ENCODE assay signal across 1 cellular context in the genomic region with DNA sequence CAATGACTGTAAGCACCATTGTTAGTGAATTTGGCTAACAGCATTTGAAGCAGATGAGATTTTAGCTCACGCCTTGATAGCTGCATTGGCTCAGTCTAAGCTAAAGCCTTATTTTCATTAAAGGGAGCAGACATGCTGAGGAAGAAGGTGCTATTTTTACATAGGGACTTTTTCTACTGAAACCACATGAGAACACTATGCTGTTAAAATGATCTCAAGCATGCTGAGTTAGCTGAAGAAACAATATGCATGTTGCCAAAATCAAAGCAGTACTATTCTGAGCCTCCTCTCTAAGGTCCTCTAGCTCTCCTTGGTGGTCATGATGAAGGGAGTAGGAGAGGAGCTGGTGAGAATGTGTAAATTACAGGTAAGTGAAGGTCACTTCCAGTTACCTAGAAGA.
TF ChIP-seq lines count a peak whose summit lies in the region.

No MANE protein-coding gene starts in this region.

TF ChIP-seq in GM12878, 131 proteins besides CTCF, POLR2A, EP300 and RAD21 (continued from another document and continues in another):
- peak; percentile 25; the same call in 1 of the 2 replicates for TF ChIP-seq MXI1 (IDR thresholded peaks at IDR 0.05; ENCODE audit: low read depth, low read length)
- no peak for TF ChIP-seq JUND (IDR thresholded peaks at IDR 0.05; ENCODE audit: low read depth, low read length)
- TF ChIP-seq MYC (IDR thresholded peaks at IDR 0.05; ENCODE audit: insufficient read depth, insufficient read length, insufficient replicate concordance, low read length, severe bottlenecking): no peak
- TF ChIP-seq TCF7 (IDR thresholded peaks at IDR 0.05; ENCODE audit: borderline replicate concordance): peak; percentile 67
- TF ChIP-seq, protein P1, sequence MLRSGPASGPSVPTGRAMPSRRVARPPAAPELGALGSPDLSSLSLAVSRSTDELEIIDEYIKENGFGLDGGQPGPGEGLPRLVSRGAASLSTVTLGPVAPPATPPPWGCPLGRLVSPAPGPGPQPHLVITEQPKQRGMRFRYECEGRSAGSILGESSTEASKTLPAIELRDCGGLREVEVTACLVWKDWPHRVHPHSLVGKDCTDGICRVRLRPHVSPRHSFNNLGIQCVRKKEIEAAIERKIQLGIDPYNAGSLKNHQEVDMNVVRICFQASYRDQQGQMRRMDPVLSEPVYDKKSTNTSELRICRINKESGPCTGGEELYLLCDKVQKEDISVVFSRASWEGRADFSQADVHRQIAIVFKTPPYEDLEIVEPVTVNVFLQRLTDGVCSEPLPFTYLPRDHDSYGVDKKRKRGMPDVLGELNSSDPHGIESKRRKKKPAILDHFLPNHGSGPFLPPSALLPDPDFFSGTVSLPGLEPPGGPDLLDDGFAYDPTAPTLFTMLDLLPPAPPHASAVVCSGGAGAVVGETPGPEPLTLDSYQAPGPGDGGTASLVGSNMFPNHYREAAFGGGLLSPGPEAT (IDR thresholded peaks at IDR 0.05; ENCODE audit: low read depth): peak; percentile 82
- TF ChIP-seq, protein P2, sequence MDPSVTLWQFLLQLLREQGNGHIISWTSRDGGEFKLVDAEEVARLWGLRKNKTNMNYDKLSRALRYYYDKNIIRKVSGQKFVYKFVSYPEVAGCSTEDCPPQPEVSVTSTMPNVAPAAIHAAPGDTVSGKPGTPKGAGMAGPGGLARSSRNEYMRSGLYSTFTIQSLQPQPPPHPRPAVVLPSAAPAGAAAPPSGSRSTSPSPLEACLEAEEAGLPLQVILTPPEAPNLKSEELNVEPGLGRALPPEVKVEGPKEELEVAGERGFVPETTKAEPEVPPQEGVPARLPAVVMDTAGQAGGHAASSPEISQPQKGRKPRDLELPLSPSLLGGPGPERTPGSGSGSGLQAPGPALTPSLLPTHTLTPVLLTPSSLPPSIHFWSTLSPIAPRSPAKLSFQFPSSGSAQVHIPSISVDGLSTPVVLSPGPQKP (IDR thresholded peaks at IDR 0.05; ENCODE audit: low read depth, low read length): no peak
- TF ChIP-seq IKZF1 (conservative IDR thresholded peaks at IDR 0.05): peak; percentile 55
- peak; percentile 89 for TF ChIP-seq RUNX3 (IDR thresholded peaks at IDR 0.05; ENCODE audit: low read length)
- no peak for TF ChIP-seq RFX5 (IDR thresholded peaks at IDR 0.05; ENCODE audit: low read depth, low read length)
- peak; percentile 78 for TF ChIP-seq ATF7 (IDR thresholded peaks at IDR 0.05; ENCODE audit: low read depth)
- no peak for TF ChIP-seq E2F8 (IDR thresholded peaks at IDR 0.05; ENCODE audit: low read depth, partially characterized antibody)
- TF ChIP-seq POLR2AphosphoS2 (IDR thresholded peaks at IDR 0.05; ENCODE audit: low read depth, low read length): no peak
- TF ChIP-seq, protein P3, sequence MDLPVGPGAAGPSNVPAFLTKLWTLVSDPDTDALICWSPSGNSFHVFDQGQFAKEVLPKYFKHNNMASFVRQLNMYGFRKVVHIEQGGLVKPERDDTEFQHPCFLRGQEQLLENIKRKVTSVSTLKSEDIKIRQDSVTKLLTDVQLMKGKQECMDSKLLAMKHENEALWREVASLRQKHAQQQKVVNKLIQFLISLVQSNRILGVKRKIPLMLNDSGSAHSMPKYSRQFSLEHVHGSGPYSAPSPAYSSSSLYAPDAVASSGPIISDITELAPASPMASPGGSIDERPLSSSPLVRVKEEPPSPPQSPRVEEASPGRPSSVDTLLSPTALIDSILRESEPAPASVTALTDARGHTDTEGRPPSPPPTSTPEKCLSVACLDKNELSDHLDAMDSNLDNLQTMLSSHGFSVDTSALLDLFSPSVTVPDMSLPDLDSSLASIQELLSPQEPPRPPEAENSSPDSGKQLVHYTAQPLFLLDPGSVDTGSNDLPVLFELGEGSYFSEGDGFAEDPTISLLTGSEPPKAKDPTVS (IDR thresholded peaks at IDR 0.05; ENCODE audit: low read depth, low read length): no peak
- no peak for TF ChIP-seq ZNF207 (IDR thresholded peaks at IDR 0.05; ENCODE audit: borderline replicate concordance)
- TF ChIP-seq BACH1 (IDR thresholded peaks at IDR 0.05; ENCODE audit: borderline replicate concordance): no peak
- no peak for TF ChIP-seq IRF4 (IDR thresholded peaks at IDR 0.05; ENCODE audit: low read depth, low read length)
- TF ChIP-seq CREB1 (IDR thresholded peaks at IDR 0.05; ENCODE audit: low read depth): 0 out of 2 replicates have a peak, but pooled peaks have one; percentile 7
- TF ChIP-seq DPF2 (IDR thresholded peaks at IDR 0.05): peak; percentile 26; the same call in 1 of the 2 replicates
- peak; percentile 65 for TF ChIP-seq FOXM1 (IDR thresholded peaks at IDR 0.05; ENCODE audit: low read depth, low read length)
- TF ChIP-seq IKZF2 (IDR thresholded peaks at IDR 0.05): peak in 1 of 2 experiments; percentile 33; a peak in 1 of 4 replicates
- 0 out of 2 replicates have a peak, but pooled peaks have one; percentile 26 for TF ChIP-seq MTA2 (IDR thresholded peaks at IDR 0.05; ENCODE audit: low read depth)
- no peak for TF ChIP-seq BCL11A (IDR thresholded peaks at IDR 0.05; ENCODE audit: low read depth, low read length)
- TF ChIP-seq SUPT20H (IDR thresholded peaks at IDR 0.05; ENCODE audit: borderline replicate concordance, control insufficient read depth, low read depth, low read length): no peak
- TF ChIP-seq NFIC (IDR thresholded peaks at IDR 0.05; ENCODE audit: low read depth, low read length): peak; percentile 80; the same call in 1 of the 2 replicates
- TF ChIP-seq NKRF (conservative IDR thresholded peaks at IDR 0.05): no peak
- peak; percentile 90 for TF ChIP-seq MEF2B (IDR thresholded peaks at IDR 0.05; ENCODE audit: partially characterized antibody, poor library complexity, severe bottlenecking)
- no peak for TF ChIP-seq SREBF2 (IDR thresholded peaks at IDR 0.05; ENCODE audit: low read length)
- TF ChIP-seq SIN3A (IDR thresholded peaks at IDR 0.05; ENCODE audit: low read depth, low read length): no peak
- TF ChIP-seq ZNF274 (IDR thresholded peaks at IDR 0.05; ENCODE audit: insufficient read depth, insufficient read length): no peak
- no peak for TF ChIP-seq TCF3 (IDR thresholded peaks at IDR 0.05; ENCODE audit: borderline replicate concordance, insufficient read depth, low read depth, low read length)
- no peak for TF ChIP-seq YBX1 (IDR thresholded peaks at IDR 0.05)
- TF ChIP-seq TAF1 (IDR thresholded peaks at IDR 0.05; ENCODE audit: borderline replicate concordance, low read depth, low read length): no peak
- TF ChIP-seq, protein P4, sequence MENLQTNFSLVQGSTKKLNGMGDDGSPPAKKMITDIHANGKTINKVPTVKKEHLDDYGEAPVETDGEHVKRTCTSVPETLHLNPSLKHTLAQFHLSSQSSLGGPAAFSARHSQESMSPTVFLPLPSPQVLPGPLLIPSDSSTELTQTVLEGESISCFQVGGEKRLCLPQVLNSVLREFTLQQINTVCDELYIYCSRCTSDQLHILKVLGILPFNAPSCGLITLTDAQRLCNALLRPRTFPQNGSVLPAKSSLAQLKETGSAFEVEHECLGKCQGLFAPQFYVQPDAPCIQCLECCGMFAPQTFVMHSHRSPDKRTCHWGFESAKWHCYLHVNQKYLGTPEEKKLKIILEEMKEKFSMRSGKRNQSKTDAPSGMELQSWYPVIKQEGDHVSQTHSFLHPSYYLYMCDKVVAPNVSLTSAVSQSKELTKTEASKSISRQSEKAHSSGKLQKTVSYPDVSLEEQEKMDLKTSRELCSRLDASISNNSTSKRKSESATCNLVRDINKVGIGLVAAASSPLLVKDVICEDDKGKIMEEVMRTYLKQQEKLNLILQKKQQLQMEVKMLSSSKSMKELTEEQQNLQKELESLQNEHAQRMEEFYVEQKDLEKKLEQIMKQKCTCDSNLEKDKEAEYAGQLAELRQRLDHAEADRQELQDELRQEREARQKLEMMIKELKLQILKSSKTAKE (IDR thresholded peaks at IDR 0.05; ENCODE audit: low read depth, poor library complexity, severe bottlenecking): peak; percentile 64
- TF ChIP-seq POU2F2 (IDR thresholded peaks at IDR 0.05; ENCODE audit: borderline replicate concordance, low read depth, low read length): peak; percentile 89; the same call in 2 of the 3 replicates
- TF ChIP-seq CHD2 (IDR thresholded peaks at IDR 0.05; ENCODE audit: borderline replicate concordance, low read depth, low read length): peak; percentile 58; the same call in 1 of the 2 replicates
- TF ChIP-seq WRNIP1 (IDR thresholded peaks at IDR 0.05; ENCODE audit: borderline replicate concordance, low read depth, low read length): no peak
- TF ChIP-seq LARP7 (IDR thresholded peaks at IDR 0.05): no peak
- 0 out of 2 replicates have a peak, but pooled peaks have one; percentile 22 for TF ChIP-seq NBN (IDR thresholded peaks at IDR 0.05)
- no peak for TF ChIP-seq MAX (IDR thresholded peaks at IDR 0.05; ENCODE audit: low read depth, low read length)
- peak; percentile 16; the same call in 1 of the 2 replicates for TF ChIP-seq STAT3 (IDR thresholded peaks at IDR 0.05; ENCODE audit: low read depth, low read length)
- TF ChIP-seq POLR2AphosphoS5 (IDR thresholded peaks at IDR 0.05; ENCODE audit: low read length): no peak
- no peak for TF ChIP-seq SPI1 (IDR thresholded peaks at IDR 0.05; ENCODE audit: borderline replicate concordance, insufficient read depth, low read depth, low read length)
- TF ChIP-seq RELA (IDR thresholded peaks at IDR 0.05; ENCODE audit: borderline replicate concordance, partially characterized antibody): peak; percentile 77
- TF ChIP-seq, protein P5, sequence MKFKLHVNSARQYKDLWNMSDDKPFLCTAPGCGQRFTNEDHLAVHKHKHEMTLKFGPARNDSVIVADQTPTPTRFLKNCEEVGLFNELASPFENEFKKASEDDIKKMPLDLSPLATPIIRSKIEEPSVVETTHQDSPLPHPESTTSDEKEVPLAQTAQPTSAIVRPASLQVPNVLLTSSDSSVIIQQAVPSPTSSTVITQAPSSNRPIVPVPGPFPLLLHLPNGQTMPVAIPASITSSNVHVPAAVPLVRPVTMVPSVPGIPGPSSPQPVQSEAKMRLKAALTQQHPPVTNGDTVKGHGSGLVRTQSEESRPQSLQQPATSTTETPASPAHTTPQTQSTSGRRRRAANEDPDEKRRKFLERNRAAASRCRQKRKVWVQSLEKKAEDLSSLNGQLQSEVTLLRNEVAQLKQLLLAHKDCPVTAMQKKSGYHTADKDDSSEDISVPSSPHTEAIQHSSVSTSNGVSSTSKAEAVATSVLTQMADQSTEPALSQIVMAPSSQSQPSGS (IDR thresholded peaks at IDR 0.05; ENCODE audit: low read length): peak; percentile 65
- peak; percentile 36 for TF ChIP-seq ZNF687 (IDR thresholded peaks at IDR 0.05)
- peak; percentile 61; the same call in 1 of the 2 replicates for TF ChIP-seq CBFB (IDR thresholded peaks at IDR 0.05; ENCODE audit: low read depth)
- TF ChIP-seq PAX8 (IDR thresholded peaks at IDR 0.05): no peak
- no peak for TF ChIP-seq ZNF622 (IDR thresholded peaks at IDR 0.05)
